1 cellular context compared by ENCODE assay signal in the genomic region with DNA sequence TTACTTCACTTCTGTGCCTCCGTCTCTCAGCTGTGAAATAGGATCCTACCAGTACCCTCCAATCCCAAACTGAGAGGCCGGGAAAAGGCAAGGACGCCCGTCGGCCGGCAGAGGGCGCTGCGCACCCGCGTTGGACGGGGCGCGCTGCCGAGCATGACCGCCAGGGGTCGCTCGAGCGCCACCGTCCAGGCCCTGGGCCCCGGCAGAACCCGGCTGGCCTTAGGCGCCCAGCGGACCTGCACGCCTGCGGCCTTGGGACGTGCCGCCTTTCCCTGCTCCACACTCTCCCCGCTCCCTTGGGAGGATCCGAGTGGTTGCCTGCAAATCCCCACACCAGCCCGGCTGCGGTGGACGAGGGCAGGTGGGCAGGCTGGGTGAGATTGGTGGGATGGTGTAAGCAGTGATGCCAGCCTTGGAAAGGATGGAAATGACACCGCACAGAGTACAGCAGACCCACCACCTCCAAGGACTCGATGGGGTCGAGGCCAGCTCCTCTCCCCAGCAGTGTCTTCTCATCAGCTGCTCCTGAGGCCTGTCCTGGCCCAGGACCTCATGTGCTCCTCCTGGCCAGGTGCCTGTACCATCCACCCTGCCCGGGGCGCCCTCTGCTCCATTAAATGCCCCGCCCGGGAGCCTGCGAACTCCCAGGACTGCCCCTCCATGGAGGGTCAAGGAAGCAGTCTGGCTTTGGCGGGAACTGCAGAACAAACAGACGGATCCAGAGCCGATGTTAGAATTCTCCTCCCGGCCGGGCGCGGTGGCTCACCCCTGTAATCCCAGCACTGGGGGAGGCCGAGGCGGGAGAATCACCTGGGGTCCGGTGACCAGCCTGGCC.
A peak's percentile ranks its signal among the peaks of the same experiment; 100 is the strongest.
TF ChIP-seq lines count a peak whose summit lies in the region.

No MANE protein-coding gene starts in this region.

TF ChIP-seq in HepG2, 621 proteins besides CTCF, POLR2A, EP300 and RAD21 (continued from another document and continues in another):
- TF ChIP-seq, protein P1, sequence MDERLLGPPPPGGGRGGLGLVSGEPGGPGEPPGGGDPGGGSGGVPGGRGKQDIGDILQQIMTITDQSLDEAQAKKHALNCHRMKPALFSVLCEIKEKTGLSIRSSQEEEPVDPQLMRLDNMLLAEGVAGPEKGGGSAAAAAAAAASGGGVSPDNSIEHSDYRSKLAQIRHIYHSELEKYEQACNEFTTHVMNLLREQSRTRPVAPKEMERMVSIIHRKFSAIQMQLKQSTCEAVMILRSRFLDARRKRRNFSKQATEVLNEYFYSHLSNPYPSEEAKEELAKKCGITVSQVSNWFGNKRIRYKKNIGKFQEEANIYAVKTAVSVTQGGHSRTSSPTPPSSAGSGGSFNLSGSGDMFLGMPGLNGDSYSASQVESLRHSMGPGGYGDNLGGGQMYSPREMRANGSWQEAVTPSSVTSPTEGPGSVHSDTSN (CRISPR knock-in tag; IDR thresholded peaks at IDR 0.05), result no peak
- TF ChIP-seq ZNF850 (CRISPR knock-in tag; conservative IDR thresholded peaks at IDR 0.05) (no peak), ZNF777 (CRISPR knock-in tag; IDR thresholded peaks at IDR 0.05) (peak; percentile 73), ATAD3A (CRISPR knock-in tag; IDR thresholded peaks at IDR 0.05) (no peak), ZNF333 (CRISPR knock-in tag; IDR thresholded peaks at IDR 0.05; ENCODE audit: borderline replicate concordance) (no peak), TOPORS (CRISPR knock-in tag; IDR thresholded peaks at IDR 0.05) (peak; percentile 85), CAMTA2 (CRISPR knock-in tag; IDR thresholded peaks at IDR 0.05; ENCODE audit: borderline replicate concordance) (no peak), NCOA5 (CRISPR knock-in tag; IDR thresholded peaks at IDR 0.05) (no peak), ZIK1 (CRISPR knock-in tag; IDR thresholded peaks at IDR 0.05; ENCODE audit: borderline replicate concordance, low read depth) (no peak), RBM39 (IDR thresholded peaks at IDR 0.05; ENCODE audit: low read depth, low read length, poor library complexity, severe bottlenecking) (peak; percentile 78), ZNF766 (CRISPR knock-in tag; IDR thresholded peaks at IDR 0.05; ENCODE audit: borderline replicate concordance) (peak; percentile 62; the same call in 1 of the 2 replicates), RARG (CRISPR knock-in tag; IDR thresholded peaks at IDR 0.05; ENCODE audit: low read depth) (no peak), ZNF136 (CRISPR knock-in tag; IDR thresholded peaks at IDR 0.05; ENCODE audit: low read depth) (0 out of 2 replicates have a peak, but pooled peaks have one; percentile 82), NAIF1 (CRISPR knock-in tag; IDR thresholded peaks at IDR 0.05; ENCODE audit: borderline replicate concordance) (no peak), SOX13 (IDR thresholded peaks at IDR 0.05) (no peak), SOX13 (CRISPR knock-in tag; conservative IDR thresholded peaks at IDR 0.05 in 1 of 2, IDR thresholded peaks at IDR 0.05 in 1 of 2) (no peak), HDAC6 (IDR thresholded peaks at IDR 0.05; ENCODE audit: low read depth, low read length) (no peak), HNRNPLL (IDR thresholded peaks at IDR 0.05; ENCODE audit: low read depth, low read length, poor library complexity, severe bottlenecking) (peak; percentile 54), EEA1 (CRISPR knock-in tag; IDR thresholded peaks at IDR 0.05; ENCODE audit: borderline replicate concordance) (no peak), ZNF350 (CRISPR knock-in tag; IDR thresholded peaks at IDR 0.05; ENCODE audit: borderline replicate concordance, low read depth) (peak; percentile 62), NKX3-1 (CRISPR knock-in tag; IDR thresholded peaks at IDR 0.05) (no peak), BRD4 (CRISPR knock-in tag; IDR thresholded peaks at IDR 0.05) (no peak), ZNF607 (CRISPR knock-in tag; IDR thresholded peaks at IDR 0.05; ENCODE audit: borderline replicate concordance) (no peak), ZNF768 (CRISPR knock-in tag; IDR thresholded peaks at IDR 0.05) (peak; percentile 77; the same call in 1 of the 2 replicates), PRMT3 (CRISPR knock-in tag; IDR thresholded peaks at IDR 0.05; ENCODE audit: borderline replicate concordance, low read depth) (no peak), POLR2G (IDR thresholded peaks at IDR 0.05; ENCODE audit: low read depth, low read length) (no peak), JUND (CRISPR knock-in tag; IDR thresholded peaks at IDR 0.05) (no peak), ZNF570 (CRISPR knock-in tag; IDR thresholded peaks at IDR 0.05; ENCODE audit: borderline replicate concordance) (no peak), NR2F6 (IDR thresholded peaks at IDR 0.05) (no peak), NR2F6 (CRISPR knock-in tag; IDR thresholded peaks at IDR 0.05) (peak; percentile 25; the same call in 1 of the 2 replicates)
- TF ChIP-seq, protein P2, sequence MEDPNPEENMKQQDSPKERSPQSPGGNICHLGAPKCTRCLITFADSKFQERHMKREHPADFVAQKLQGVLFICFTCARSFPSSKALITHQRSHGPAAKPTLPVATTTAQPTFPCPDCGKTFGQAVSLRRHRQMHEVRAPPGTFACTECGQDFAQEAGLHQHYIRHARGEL (CRISPR knock-in tag; IDR thresholded peaks at IDR 0.05), result no peak
- TF ChIP-seq, protein P3, sequence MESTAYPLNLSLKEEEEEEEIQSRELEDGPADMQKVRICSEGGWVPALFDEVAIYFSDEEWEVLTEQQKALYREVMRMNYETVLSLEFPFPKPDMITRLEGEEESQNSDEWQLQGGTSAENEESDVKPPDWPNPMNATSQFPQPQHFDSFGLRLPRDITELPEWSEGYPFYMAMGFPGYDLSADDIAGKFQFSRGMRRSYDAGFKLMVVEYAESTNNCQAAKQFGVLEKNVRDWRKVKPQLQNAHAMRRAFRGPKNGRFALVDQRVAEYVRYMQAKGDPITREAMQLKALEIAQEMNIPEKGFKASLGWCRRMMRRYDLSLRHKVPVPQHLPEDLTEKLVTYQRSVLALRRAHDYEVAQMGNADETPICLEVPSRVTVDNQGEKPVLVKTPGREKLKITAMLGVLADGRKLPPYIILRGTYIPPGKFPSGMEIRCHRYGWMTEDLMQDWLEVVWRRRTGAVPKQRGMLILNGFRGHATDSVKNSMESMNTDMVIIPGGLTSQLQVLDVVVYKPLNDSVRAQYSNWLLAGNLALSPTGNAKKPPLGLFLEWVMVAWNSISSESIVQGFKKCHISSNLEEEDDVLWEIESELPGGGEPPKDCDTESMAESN (CRISPR knock-in tag; conservative IDR thresholded peaks at IDR 0.05), result peak; percentile 56; the same call in 1 of the 2 replicates
- TF ChIP-seq, protein P4, sequence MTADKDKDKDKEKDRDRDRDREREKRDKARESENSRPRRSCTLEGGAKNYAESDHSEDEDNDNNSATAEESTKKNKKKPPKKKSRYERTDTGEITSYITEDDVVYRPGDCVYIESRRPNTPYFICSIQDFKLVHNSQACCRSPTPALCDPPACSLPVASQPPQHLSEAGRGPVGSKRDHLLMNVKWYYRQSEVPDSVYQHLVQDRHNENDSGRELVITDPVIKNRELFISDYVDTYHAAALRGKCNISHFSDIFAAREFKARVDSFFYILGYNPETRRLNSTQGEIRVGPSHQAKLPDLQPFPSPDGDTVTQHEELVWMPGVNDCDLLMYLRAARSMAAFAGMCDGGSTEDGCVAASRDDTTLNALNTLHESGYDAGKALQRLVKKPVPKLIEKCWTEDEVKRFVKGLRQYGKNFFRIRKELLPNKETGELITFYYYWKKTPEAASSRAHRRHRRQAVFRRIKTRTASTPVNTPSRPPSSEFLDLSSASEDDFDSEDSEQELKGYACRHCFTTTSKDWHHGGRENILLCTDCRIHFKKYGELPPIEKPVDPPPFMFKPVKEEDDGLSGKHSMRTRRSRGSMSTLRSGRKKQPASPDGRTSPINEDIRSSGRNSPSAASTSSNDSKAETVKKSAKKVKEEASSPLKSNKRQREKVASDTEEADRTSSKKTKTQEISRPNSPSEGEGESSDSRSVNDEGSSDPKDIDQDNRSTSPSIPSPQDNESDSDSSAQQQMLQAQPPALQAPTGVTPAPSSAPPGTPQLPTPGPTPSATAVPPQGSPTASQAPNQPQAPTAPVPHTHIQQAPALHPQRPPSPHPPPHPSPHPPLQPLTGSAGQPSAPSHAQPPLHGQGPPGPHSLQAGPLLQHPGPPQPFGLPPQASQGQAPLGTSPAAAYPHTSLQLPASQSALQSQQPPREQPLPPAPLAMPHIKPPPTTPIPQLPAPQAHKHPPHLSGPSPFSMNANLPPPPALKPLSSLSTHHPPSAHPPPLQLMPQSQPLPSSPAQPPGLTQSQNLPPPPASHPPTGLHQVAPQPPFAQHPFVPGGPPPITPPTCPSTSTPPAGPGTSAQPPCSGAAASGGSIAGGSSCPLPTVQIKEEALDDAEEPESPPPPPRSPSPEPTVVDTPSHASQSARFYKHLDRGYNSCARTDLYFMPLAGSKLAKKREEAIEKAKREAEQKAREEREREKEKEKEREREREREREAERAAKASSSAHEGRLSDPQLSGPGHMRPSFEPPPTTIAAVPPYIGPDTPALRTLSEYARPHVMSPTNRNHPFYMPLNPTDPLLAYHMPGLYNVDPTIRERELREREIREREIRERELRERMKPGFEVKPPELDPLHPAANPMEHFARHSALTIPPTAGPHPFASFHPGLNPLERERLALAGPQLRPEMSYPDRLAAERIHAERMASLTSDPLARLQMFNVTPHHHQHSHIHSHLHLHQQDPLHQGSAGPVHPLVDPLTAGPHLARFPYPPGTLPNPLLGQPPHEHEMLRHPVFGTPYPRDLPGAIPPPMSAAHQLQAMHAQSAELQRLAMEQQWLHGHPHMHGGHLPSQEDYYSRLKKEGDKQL (CRISPR knock-in tag; IDR thresholded peaks at IDR 0.05; ENCODE audit: low read depth), result peak; percentile 11; the same call in 1 of the 2 replicates
- TF ChIP-seq, protein P5, sequence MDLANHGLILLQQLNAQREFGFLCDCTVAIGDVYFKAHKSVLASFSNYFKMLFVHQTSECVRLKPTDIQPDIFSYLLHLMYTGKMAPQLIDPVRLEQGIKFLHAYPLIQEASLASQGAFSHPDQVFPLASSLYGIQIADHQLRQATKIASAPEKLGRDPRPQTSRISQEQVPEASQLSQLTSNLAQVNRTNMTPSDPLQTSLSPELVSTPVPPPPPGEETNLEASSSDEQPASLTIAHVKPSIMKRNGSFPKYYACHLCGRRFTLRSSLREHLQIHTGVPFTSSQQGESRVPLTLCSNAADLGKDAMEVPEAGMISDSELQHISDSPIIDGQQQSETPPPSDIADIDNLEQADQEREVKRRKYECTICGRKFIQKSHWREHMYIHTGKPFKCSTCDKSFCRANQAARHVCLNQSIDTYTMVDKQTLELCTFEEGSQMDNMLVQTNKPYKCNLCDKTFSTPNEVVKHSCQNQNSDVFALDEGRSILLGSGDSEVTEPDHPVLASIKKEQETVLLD (CRISPR knock-in tag; IDR thresholded peaks at IDR 0.05; ENCODE audit: low read depth), result no peak
- TF ChIP-seq, protein P6, sequence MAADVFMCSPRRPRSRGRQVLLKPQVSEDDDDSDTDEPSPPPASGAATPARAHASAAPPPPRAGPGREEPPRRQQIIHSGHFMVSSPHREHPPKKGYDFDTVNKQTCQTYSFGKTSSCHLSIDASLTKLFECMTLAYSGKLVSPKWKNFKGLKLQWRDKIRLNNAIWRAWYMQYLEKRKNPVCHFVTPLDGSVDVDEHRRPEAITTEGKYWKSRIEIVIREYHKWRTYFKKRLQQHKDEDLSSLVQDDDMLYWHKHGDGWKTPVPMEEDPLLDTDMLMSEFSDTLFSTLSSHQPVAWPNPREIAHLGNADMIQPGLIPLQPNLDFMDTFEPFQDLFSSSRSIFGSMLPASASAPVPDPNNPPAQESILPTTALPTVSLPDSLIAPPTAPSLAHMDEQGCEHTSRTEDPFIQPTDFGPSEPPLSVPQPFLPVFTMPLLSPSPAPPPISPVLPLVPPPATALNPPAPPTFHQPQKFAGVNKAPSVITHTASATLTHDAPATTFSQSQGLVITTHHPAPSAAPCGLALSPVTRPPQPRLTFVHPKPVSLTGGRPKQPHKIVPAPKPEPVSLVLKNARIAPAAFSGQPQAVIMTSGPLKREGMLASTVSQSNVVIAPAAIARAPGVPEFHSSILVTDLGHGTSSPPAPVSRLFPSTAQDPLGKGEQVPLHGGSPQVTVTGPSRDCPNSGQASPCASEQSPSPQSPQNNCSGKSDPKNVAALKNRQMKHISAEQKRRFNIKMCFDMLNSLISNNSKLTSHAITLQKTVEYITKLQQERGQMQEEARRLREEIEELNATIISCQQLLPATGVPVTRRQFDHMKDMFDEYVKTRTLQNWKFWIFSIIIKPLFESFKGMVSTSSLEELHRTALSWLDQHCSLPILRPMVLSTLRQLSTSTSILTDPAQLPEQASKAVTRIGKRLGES (CRISPR knock-in tag; IDR thresholded peaks at IDR 0.05; ENCODE audit: borderline replicate concordance), result no peak
- TF ChIP-seq, protein P7, sequence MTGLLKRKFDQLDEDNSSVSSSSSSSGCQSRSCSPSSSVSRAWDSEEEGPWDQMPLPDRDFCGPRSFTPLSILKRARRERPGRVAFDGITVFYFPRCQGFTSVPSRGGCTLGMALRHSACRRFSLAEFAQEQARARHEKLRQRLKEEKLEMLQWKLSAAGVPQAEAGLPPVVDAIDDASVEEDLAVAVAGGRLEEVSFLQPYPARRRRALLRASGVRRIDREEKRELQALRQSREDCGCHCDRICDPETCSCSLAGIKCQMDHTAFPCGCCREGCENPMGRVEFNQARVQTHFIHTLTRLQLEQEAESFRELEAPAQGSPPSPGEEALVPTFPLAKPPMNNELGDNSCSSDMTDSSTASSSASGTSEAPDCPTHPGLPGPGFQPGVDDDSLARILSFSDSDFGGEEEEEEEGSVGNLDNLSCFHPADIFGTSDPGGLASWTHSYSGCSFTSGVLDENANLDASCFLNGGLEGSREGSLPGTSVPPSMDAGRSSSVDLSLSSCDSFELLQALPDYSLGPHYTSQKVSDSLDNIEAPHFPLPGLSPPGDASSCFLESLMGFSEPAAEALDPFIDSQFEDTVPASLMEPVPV (CRISPR knock-in tag; IDR thresholded peaks at IDR 0.05), result 0 out of 2 replicates have a peak, but pooled peaks have one; percentile 77
- TF ChIP-seq, protein P8, sequence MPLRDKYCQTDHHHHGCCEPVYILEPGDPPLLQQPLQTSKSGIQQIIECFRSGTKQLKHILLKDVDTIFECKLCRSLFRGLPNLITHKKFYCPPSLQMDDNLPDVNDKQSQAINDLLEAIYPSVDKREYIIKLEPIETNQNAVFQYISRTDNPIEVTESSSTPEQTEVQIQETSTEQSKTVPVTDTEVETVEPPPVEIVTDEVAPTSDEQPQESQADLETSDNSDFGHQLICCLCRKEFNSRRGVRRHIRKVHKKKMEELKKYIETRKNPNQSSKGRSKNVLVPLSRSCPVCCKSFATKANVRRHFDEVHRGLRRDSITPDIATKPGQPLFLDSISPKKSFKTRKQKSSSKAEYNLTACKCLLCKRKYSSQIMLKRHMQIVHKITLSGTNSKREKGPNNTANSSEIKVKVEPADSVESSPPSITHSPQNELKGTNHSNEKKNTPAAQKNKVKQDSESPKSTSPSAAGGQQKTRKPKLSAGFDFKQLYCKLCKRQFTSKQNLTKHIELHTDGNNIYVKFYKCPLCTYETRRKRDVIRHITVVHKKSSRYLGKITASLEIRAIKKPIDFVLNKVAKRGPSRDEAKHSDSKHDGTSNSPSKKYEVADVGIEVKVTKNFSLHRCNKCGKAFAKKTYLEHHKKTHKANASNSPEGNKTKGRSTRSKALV (CRISPR knock-in tag; IDR thresholded peaks at IDR 0.05), result no peak
